Comparison of ENCODE assay signal across 15 cellular contexts in genomic region chr15:43796566-43796965, GRCh38. TPM values are rescaled to one million over a fixed set of nuclear protein-coding genes. Genes with fewer than 3 reads are reported as not detected.
A peak's percentile ranks its signal among the peaks of the same experiment; 100 is the strongest.
DNase-seq lines count a peak whose midpoint lies in the region; ATAC-seq and TF ChIP-seq lines count a peak whose summit lies in the region.
"Had no signal": no experiment of that assay in that cellular context is flagged by ENCODE, and none has a peak within 500 bp of the region (broad histone marks: within the 10 kb centered on the region; RNA-seq: fewer than 3 reads in every experiment).

No MANE protein-coding gene starts in this region.

- ATAC-seq in heart right ventricle (no peak), HG02798 (IDR thresholded peaks at IDR 0.05; ENCODE audit: poor library complexity, unreplicated experiment) (no peak)

- H3K4me3 Mint-ChIP-seq in type B pancreatic cell, result peak overlapping the region; percentile 49

- H3K36me3 ChIP-seq in cardiac muscle cell (peaks cover 11% of the 10 kb centered on the region), heart right ventricle (peaks cover 0 to 68% (median 19%) of the 10 kb centered on the region in 9 donors), WERI-Rb-1 (peaks cover 69% of the 10 kb centered on the region), iPS-20b (ENCODE audit: insufficient read depth, low read depth, low read length) (peaks cover 60% of the 10 kb centered on the region)

- H3K36me3 Mint-ChIP-seq in type B pancreatic cell, result peaks cover 56% of the 10 kb centered on the region

- H3K27me3 ChIP-seq in cardiac muscle cell, result no peaks in the 10 kb centered on the region
- H3K27me3 ChIP-seq in heart right ventricle, result no peaks in the 10 kb centered on the region
- no peaks in the 10 kb centered on the region for H3K27me3 ChIP-seq in WERI-Rb-1 (ENCODE audit: insufficient read depth, low read depth, severe bottlenecking)
- H3K27me3 ChIP-seq in iPS-20b (ENCODE audit: insufficient read depth, low read length), result no peaks in the 10 kb centered on the region
- H3K27me3 ChIP-seq: ascending aorta, SJSA1 had no signal

- no peaks in the 10 kb centered on the region for H3K9me3 Mint-ChIP-seq in type B pancreatic cell

- H3K9ac ChIP-seq in iPS-20b (ENCODE audit: low read depth, low read length), result 0 out of 2 replicates have a peak overlapping the region, but pooled peaks have one; percentile 18

- WGBS in heart right ventricle, 2 donors, result 76 to 83% methylated on average over 3 of the region's 3 CpGs

- no peaks in the 10 kb centered on the region for H3K27me3 Mint-ChIP-seq in type B pancreatic cell

- TF ChIP-seq CTCF in cardiac muscle cell (IDR thresholded peaks at IDR 0.05; ENCODE audit: low read depth, low read length) (no peak), heart right ventricle (IDR thresholded peaks at IDR 0.05) (no peak), WERI-Rb-1 (IDR thresholded peaks at IDR 0.05; ENCODE audit: low read depth, low read length) (no peak), type B pancreatic cell (conservative IDR thresholded peaks at IDR 0.05) (no peak)

- intact Hi-C loops in heart right ventricle (cut with DNase I), result no loop called here

- H3K27ac Mint-ChIP-seq in type B pancreatic cell, result peak overlapping the region; percentile 68

- H3K4me1 ChIP-seq in cardiac muscle cell (ENCODE audit: low read depth) (peaks cover 27% of the 10 kb centered on the region), heart right ventricle (peaks cover 20 to 82% (median 60%) of the 10 kb centered on the region in 9 donors), iPS-20b (ENCODE audit: insufficient read depth, low read length) (peaks cover 35% of the 10 kb centered on the region)

- peaks cover 59% of the 10 kb centered on the region for H3K4me1 Mint-ChIP-seq in type B pancreatic cell (ENCODE audit: unreplicated experiment)

- H3K9me3 ChIP-seq in cardiac muscle cell (ENCODE audit: low read depth) (no peaks in the 10 kb centered on the region), heart right ventricle (no peaks in the 10 kb centered on the region), WERI-Rb-1 (ENCODE audit: severe bottlenecking) (no peaks in the 10 kb centered on the region), iPS-20b (ENCODE audit: insufficient read depth, low read depth, low read length) (no peaks in the 10 kb centered on the region)
- H3K9me3 ChIP-seq: ascending aorta, SJSA1 had no signal

- H3K4me3 ChIP-seq in cardiac muscle cell, result no peak overlapping the region
- H3K4me3 ChIP-seq in heart right ventricle, result no peak overlapping the region
- H3K4me3 ChIP-seq in WERI-Rb-1 (ENCODE audit: low read depth, low read length), result no peak overlapping the region
- H3K4me3 ChIP-seq in iPS-20b (ENCODE audit: low read length), result no peak overlapping the region; the same call in 1 of the 2 replicates
- H3K4me3 ChIP-seq: ascending aorta, lung, SJSA1 had no signal

- no peak for DNase-seq in cardiac muscle cell (ENCODE audit: low read depth in 1 of 2, low spot score in 1 of 2)
- no peak for DNase-seq in heart right ventricle
- DNase-seq in WERI-Rb-1, result no peak
- DNase-seq in type B pancreatic cell (ENCODE audit: extremely low spot score, unreplicated experiment), result no peak
- no peak for DNase-seq in putamen (ENCODE audit: low spot score)
- DNase-seq in NCI-H2227 (lab: John Stamatoyannopoulos, UW; ENCODE audit: unreplicated experiment), result no peak
- DNase-seq: activated CD8-positive, alpha-beta memory T cell treated with anti-CD3 and anti-CD28 coated beads, Interleukin-2, amount 50 U/mL, for 48 hours; NCI-H1092; occipital lobe had no signal

- H3K27ac ChIP-seq in cardiac muscle cell, result peak overlapping the region; percentile 69
- H3K27ac ChIP-seq in heart right ventricle, result peak overlapping the region in 1 of 10 donors; percentile 34
- peak overlapping the region; percentile 38 for H3K27ac ChIP-seq in WERI-Rb-1
- H3K27ac ChIP-seq in iPS-20b (ENCODE audit: low read length), result no peak overlapping the region
- H3K27ac ChIP-seq: SJSA1 had no signal

RNA-seq across cellular contexts. Expression of gene SERINC4, which starts 3.5 kb away (rescaled TPM):
- 0.21 and 0.71 TPM in 2 replicates for total RNA-seq in cardiac muscle cell
- 0.35 and 0.44 TPM in 2 replicates for polyA plus RNA-seq in cardiac muscle cell
- under 1 TPM in 9 of 10 donors, not detected in 1; 0.09 to 0.72 (median 0.38) TPM for total RNA-seq in heart right ventricle
- under 1 TPM; 0.29 to 0.59 TPM for polyA plus RNA-seq in heart right ventricle
- total RNA-seq in type B pancreatic cell (ENCODE audit: low replicate concordance), result 0.14 and 0.17 TPM in 2 replicates
- total RNA-seq: ascending aorta, occipital lobe, SJSA1, subcutaneous adipose tissue had no signal

RNA-seq across cellular contexts. Expression of gene HYPK, which starts 3.8 kb away (rescaled TPM):
- 17.2 TPM in 2 replicates for total RNA-seq in cardiac muscle cell
- polyA plus RNA-seq in cardiac muscle cell, result 12.8 and 16.5 TPM in 2 replicates
- 10 to 100 TPM in 5 of 10 donors, 1 to 10 TPM in 5; 5.5 to 24.3 (median 9.9) TPM for total RNA-seq in heart right ventricle
- 10 to 100 TPM; 11.4 to 23.0 TPM for polyA plus RNA-seq in heart right ventricle
- 14.9 and 17.2 TPM in 2 replicates for total RNA-seq in type B pancreatic cell (ENCODE audit: low replicate concordance)

RNA-seq across cellular contexts. Expression of gene SERF2, which starts 4.4 kb away (rescaled TPM):
- total RNA-seq in cardiac muscle cell (865 and 1,079 TPM in 2 replicates), heart right ventricle (1,000 to 10,000 TPM in 3 of 10 donors, 100 to 1,000 TPM in 7; 626 to 1,166 (median 689) TPM), type B pancreatic cell (ENCODE audit: low replicate concordance) (805 and 910 TPM in 2 replicates)
- polyA plus RNA-seq in cardiac muscle cell (1,545 and 1,638 TPM in 2 replicates), heart right ventricle (1,000 to 10,000 TPM; 2,367 to 4,286 TPM)

RNA-seq across cellular contexts. Expression of gene ELL3, which starts 19.8 kb away (rescaled TPM):
- 2.6 and 4.3 TPM in 2 replicates for total RNA-seq in cardiac muscle cell
- polyA plus RNA-seq in cardiac muscle cell, result 4.6 TPM in 1 of 2 replicates, not detected in the other
- 1 to 10 TPM in 3 of 10 donors, under 1 TPM in 7; 0.25 to 1.6 (median 0.84) TPM for total RNA-seq in heart right ventricle
- polyA plus RNA-seq in heart right ventricle, result 1 to 10 TPM in 1 of 2 donors, under 1 TPM in 1; 0.84 to 1.2 TPM
- 4.1 and 9.8 TPM in 2 replicates for total RNA-seq in type B pancreatic cell (ENCODE audit: low replicate concordance)

RNA-seq across cellular contexts. Expression of gene MFAP1, which starts 27.9 kb away (rescaled TPM):
- 21.4 and 28.0 TPM in 2 replicates for total RNA-seq in cardiac muscle cell
- polyA plus RNA-seq in cardiac muscle cell, result 39.2 and 42.4 TPM in 2 replicates
- total RNA-seq in heart right ventricle, result 10 to 100 TPM; 16.6 to 23.4 (median 20.7) TPM
- 10 to 100 TPM; 13.0 to 22.5 TPM for polyA plus RNA-seq in heart right ventricle
- 36.6 and 37.4 TPM in 2 replicates for total RNA-seq in type B pancreatic cell (ENCODE audit: low replicate concordance)
